ENCODE assay signal across 8 cellular contexts in genomic region chr20:51326241-51326819, GRCh38.
DNase-seq lines count a peak whose midpoint lies in the region; ATAC-seq lines count a peak whose summit lies in the region.

No MANE protein-coding gene starts in this region.

- peaks cover 13% of the 10 kb centered on the region for H3K27me3 Mint-ChIP-seq in activated T-cell treated with anti-CD3 and anti-CD28 coated beads, Interleukin-2, amount 50 U/mL, for 4 hours (ENCODE audit: low read depth)

- no peaks in the 10 kb centered on the region for H3K9me3 Mint-ChIP-seq in activated T-cell treated with anti-CD3 and anti-CD28 coated beads, Interleukin-2, amount 50 U/mL, for 4 hours

- DNase-seq in NCI-H1436 (lab: John Stamatoyannopoulos, UW) (peak; percentile 10), NCI-H1436 treated with DMSO at 0.1 percent for 48 hours (lab: John Stamatoyannopoulos, UW) (no peak), NCI-H2196 treated with DMSO at 0.1 percent for 48 hours (lab: John Stamatoyannopoulos, UW; ENCODE audit: unreplicated experiment) (peak; percentile 10), globus pallidus (ENCODE audit: low spot score) (peak; percentile 20)
- peak; percentile 45 for DNase-seq in activated T-cell treated with anti-CD3 and anti-CD28 coated beads, Interleukin-2, amount 50 U/mL, for 4 hours
- peak; percentile 18 for DNase-seq in stimulated activated CD4-positive, alpha-beta T cell treated with anti-CD3 and anti-CD28 coated beads, Interleukin-1b, Interleukin-23, amount 100 ng/mL, for 48 hours

- no peaks in the 10 kb centered on the region for H3K4me1 Mint-ChIP-seq in activated T-cell treated with anti-CD3 and anti-CD28 coated beads, Interleukin-2, amount 50 U/mL, for 4 hours (ENCODE audit: low read depth)

- no peak overlapping the region for H3K4me3 Mint-ChIP-seq in activated T-cell treated with anti-CD3 and anti-CD28 coated beads, Interleukin-2, amount 50 U/mL, for 4 hours

- peak in 1 of 2 donors; percentile 40 for ATAC-seq in activated T-cell treated with anti-CD3 and anti-CD28 coated beads, Interleukin-2, amount 50 U/mL, for 4 hours
- ATAC-seq in HG02884 (IDR thresholded peaks at IDR 0.05; ENCODE audit: unreplicated experiment) (no peak), HG02840 (IDR thresholded peaks at IDR 0.05; ENCODE audit: low FRiP score, unreplicated experiment) (no peak)

- no peaks in the 10 kb centered on the region for H3K36me3 Mint-ChIP-seq in activated T-cell treated with anti-CD3 and anti-CD28 coated beads, Interleukin-2, amount 50 U/mL, for 4 hours (ENCODE audit: insufficient read depth)
